Comparison of ENCODE assay signal across 3 cellular contexts in the genomic region with DNA sequence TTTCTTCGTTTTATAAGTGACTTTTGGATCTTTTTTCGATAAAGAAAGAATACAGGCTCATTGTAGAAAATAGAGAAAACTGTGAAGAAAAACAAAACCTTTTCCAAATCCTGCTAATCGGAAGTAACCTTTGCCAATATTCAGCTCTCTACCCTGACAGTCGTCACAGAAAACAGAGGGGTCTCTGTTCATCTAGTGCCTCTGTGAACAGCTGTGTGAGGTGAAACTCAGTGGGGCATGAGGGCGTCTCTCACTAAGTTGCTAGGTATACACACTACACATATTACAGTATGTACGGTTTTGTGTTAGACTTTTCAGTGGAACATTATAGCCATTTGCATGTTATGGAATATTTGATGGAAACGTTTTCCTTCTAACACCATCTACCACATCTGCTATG.
"Had no signal": no experiment of that assay in that cellular context is flagged by ENCODE, and none has a peak within 500 bp of the region (broad histone marks: within the 10 kb centered on the region; RNA-seq: fewer than 3 reads in every experiment).

No MANE protein-coding gene starts in this region.

- ATAC-seq: GM12878 had no signal

- H3K4me3 ChIP-seq: GM12878 had no signal

- DNase-seq: GDM1, GF-D8 had no signal
